In genomic region chr1:47432071-47433036, GRCh38 we compare ENCODE assay signal across 8 cellular contexts. TPM values are rescaled to one million over a fixed set of nuclear protein-coding genes. Genes with fewer than 3 reads are reported as not detected.
A peak's percentile ranks its signal among the peaks of the same experiment; 100 is the strongest.
DNase-seq lines count a peak whose midpoint lies in the region; ATAC-seq and TF ChIP-seq lines count a peak whose summit lies in the region.

No MANE protein-coding gene starts in this region.

- H3K4me3 Mint-ChIP-seq in H9 (peak overlapping the region; percentile 47 to 77), naive B cell (peak overlapping the region; percentile 28 to 93 (median 81))
- peak overlapping the region; percentile 35 for H3K4me3 Mint-ChIP-seq in activated T-cell treated with anti-CD3 and anti-CD28 coated beads, Interleukin-2, amount 50 U/mL, for 4 hours

- no peak overlapping the region for H2BK20ac ChIP-seq in H9 (ENCODE audit: low read depth, low read length, poor library complexity, severe bottlenecking)

- no peaks in the 10 kb centered on the region for H3K79me2 ChIP-seq in H9 (ENCODE audit: insufficient read depth, low read length)

- H3K27me3 Mint-ChIP-seq in H9 (ENCODE audit: low read depth): peaks cover 97% of the 10 kb centered on the region
- peaks cover 30% of the 10 kb centered on the region for H3K27me3 Mint-ChIP-seq in activated T-cell treated with anti-CD3 and anti-CD28 coated beads, Interleukin-2, amount 50 U/mL, for 4 hours (ENCODE audit: low read depth)
- peaks cover 57 to 71% (median 67%) of the 10 kb centered on the region in 3 donors for H3K27me3 Mint-ChIP-seq in naive B cell

- peaks cover 37 to 42% of the 10 kb centered on the region in 2 experiments for H3K4me1 Mint-ChIP-seq in H9
- peaks cover 34% of the 10 kb centered on the region for H3K4me1 Mint-ChIP-seq in activated T-cell treated with anti-CD3 and anti-CD28 coated beads, Interleukin-2, amount 50 U/mL, for 4 hours (ENCODE audit: low read depth)
- peaks cover 38 to 56% (median 43%) of the 10 kb centered on the region in 3 donors for H3K4me1 Mint-ChIP-seq in naive B cell

- peak; percentile 59 for DNase-seq in COLO668 (lab: John Stamatoyannopoulos, UW; ENCODE audit: unreplicated experiment)
- DNase-seq in H9: peak; percentile 87
- peak; percentile 67 for DNase-seq in NOMO-1 treated with dmso at 0.1 percent for 144 hours (lab: John Stamatoyannopoulos, UW; ENCODE audit: unreplicated experiment)
- DNase-seq in activated T-cell treated with anti-CD3 and anti-CD28 coated beads, Interleukin-2, amount 50 U/mL, for 4 hours: peak; percentile 53
- DNase-seq in fibroblast of gingiva (ENCODE audit: low read depth): peak; percentile 64
- no peak for DNase-seq in naive B cell
- DNase-seq in thoracic aorta (ENCODE audit: low spot score): peak; percentile 31
- DNase-seq in NCI-H2029 treated with DMSO at 0.1 percent for 48 hours (lab: John Stamatoyannopoulos, UW): no peak

- no peak overlapping the region for H2BK120ac ChIP-seq in H9 (ENCODE audit: low read depth, low read length, poor library complexity, severe bottlenecking)

- H4K5ac ChIP-seq in H9 (ENCODE audit: insufficient read length, low read depth, low read length): no peak overlapping the region

- no peak overlapping the region for H2BK12ac ChIP-seq in H9 (ENCODE audit: insufficient read length, low read depth, low read length)

- no peak overlapping the region for H2AK5ac ChIP-seq in H9 (ENCODE audit: insufficient read length, low read length)

- no peak overlapping the region for H4K91ac ChIP-seq in H9 (ENCODE audit: insufficient read length, low read depth, low read length)

- H3K9me3 Mint-ChIP-seq in H9: peaks cover 0 to 7% of the 10 kb centered on the region in 2 experiments; a peak in 1 of 5 replicates
- H3K9me3 Mint-ChIP-seq in activated T-cell treated with anti-CD3 and anti-CD28 coated beads, Interleukin-2, amount 50 U/mL, for 4 hours: no peaks in the 10 kb centered on the region
- peaks cover 0 to 3% (median 0%) of the 10 kb centered on the region in 7 donors for H3K9me3 Mint-ChIP-seq in naive B cell

- H2BK5ac ChIP-seq in H9 (ENCODE audit: insufficient read length, low read length): no peak overlapping the region

- no peak overlapping the region for H4K8ac ChIP-seq in H9 (replicated peaks; ENCODE audit: insufficient read length, low read depth, low read length)

- H3K27me3 ChIP-seq in H9 (ENCODE audit: insufficient read depth, low read length) (peaks cover 76% of the 10 kb centered on the region), thoracic aorta (replicated peaks; ENCODE audit: insufficient read depth) (no peaks in the 10 kb centered on the region)

- ATAC-seq in activated T-cell treated with anti-CD3 and anti-CD28 coated beads, Interleukin-2, amount 50 U/mL, for 4 hours: peak; percentile 23 to 29
- ATAC-seq in naive B cell (ENCODE audit: low read depth in 2 of 2) (no peak), thoracic aorta (ENCODE audit: insufficient number of reproducible peaks, low FRiP score, low read depth) (no peak)

- H3K9ac ChIP-seq in H9 (ENCODE audit: extremely low read depth, insufficient read length, low read length): no peak overlapping the region

- H3K9me3 ChIP-seq in H9 (ENCODE audit: control insufficient read depth, low read depth, low read length): no peaks in the 10 kb centered on the region
- no peaks in the 10 kb centered on the region for H3K9me3 ChIP-seq in thoracic aorta

- H3K27ac ChIP-seq in H9 (ENCODE audit: insufficient read length, low read depth, low read length) (no peak overlapping the region), thoracic aorta (no peak overlapping the region)

- no peak overlapping the region for H2BK15ac ChIP-seq in H9 (ENCODE audit: low read depth, low read length)

- peaks cover 4% of the 10 kb centered on the region for H3K23me2 ChIP-seq in H9 (ENCODE audit: insufficient read length, low read depth, low read length, poor library complexity, severe bottlenecking)

- TF ChIP-seq CTCF in H9 (conservative IDR thresholded peaks at IDR 0.05) (peak; percentile 91), thoracic aorta (IDR thresholded peaks at IDR 0.05) (peak; percentile 74)

- no peak overlapping the region for H3K56ac ChIP-seq in H9 (ENCODE audit: insufficient read length, low read depth, low read length)

- no peaks in the 10 kb centered on the region for H4K20me1 ChIP-seq in H9 (ENCODE audit: control insufficient read depth, insufficient read depth, insufficient read length)

- H3K4me3 ChIP-seq in thoracic aorta: peak overlapping the region; percentile 52

- H3K23ac ChIP-seq in H9 (ENCODE audit: insufficient read length, low read depth, low read length): no peak overlapping the region

- H3K79me1 ChIP-seq in H9 (ENCODE audit: insufficient read depth, low read depth, low read length, poor library complexity, severe bottlenecking): no peaks in the 10 kb centered on the region

- no peak overlapping the region for H3K18ac ChIP-seq in H9 (ENCODE audit: insufficient read length, low read depth, low read length)

- H3K4me2 ChIP-seq in H9 (ENCODE audit: insufficient read depth, insufficient read length, low read length): peak overlapping the region; percentile 52

- H3K36me3 Mint-ChIP-seq in H9 (ENCODE audit: insufficient read depth in 1 of 3, low read depth in 3 of 3) (no peaks in the 10 kb centered on the region; a peak in 2 of 7 replicates), naive B cell (no peaks in the 10 kb centered on the region)
- peaks cover 6% of the 10 kb centered on the region for H3K36me3 Mint-ChIP-seq in activated T-cell treated with anti-CD3 and anti-CD28 coated beads, Interleukin-2, amount 50 U/mL, for 4 hours (ENCODE audit: insufficient read depth)

- H3K4ac ChIP-seq in H9 (ENCODE audit: low read depth, low read length): no peak overlapping the region

- H3K14ac ChIP-seq in H9 (ENCODE audit: insufficient read depth, low read length): no peak overlapping the region

- H3K36me3 ChIP-seq in thoracic aorta: peaks cover 3% of the 10 kb centered on the region

- no peak overlapping the region for H3K27ac Mint-ChIP-seq in H9
- peak overlapping the region in 3 of 6 donors; percentile 30 to 85 (median 40) for H3K27ac Mint-ChIP-seq in naive B cell

- no CpG with 5 or more reads among the region's 32 CpGs for WGBS in H9 (ENCODE audit: extremely low coverage, insufficient read length, low lambda C conversion rate)

- H3K4me1 ChIP-seq in H9 (ENCODE audit: insufficient read depth, low read length) (no peaks in the 10 kb centered on the region), thoracic aorta (ENCODE audit: control insufficient read depth in 1 of 2, low read depth in 2 of 2) (peaks cover 32 to 56% of the 10 kb centered on the region in 2 donors)

- H2AFZ ChIP-seq in H9 (ENCODE audit: low read length): no peak overlapping the region

- no peak overlapping the region for H3T11ph ChIP-seq in H9 (ENCODE audit: low read length)

RNA-seq across cellular contexts. Expression of gene FOXD2, which starts 5.5 kb away (rescaled TPM):
- 0.07 TPM in 1 of 2 replicates, not detected in the other for total RNA-seq in H9 (2021)
- under 1 TPM in 2 of 3 donors, not detected in 1; 0.16 to 0.19 TPM for total RNA-seq in activated T-cell treated with anti-CD3 and anti-CD28 coated beads, Interleukin-2, amount 50 U/mL, for 4 hours
- under 1 TPM in 5 of 6 donors, not detected in 1; 0.05 to 0.37 (median 0.07) TPM for polyA plus RNA-seq in naive B cell (ENCODE audit: low read depth in 6 of 6)
- total RNA-seq in thoracic aorta: 1 to 10 TPM; 4.9 TPM

RNA-seq across cellular contexts. Expression of gene FOXE3, which starts 16.3 kb away (rescaled TPM):
- 0.11 and 0.15 TPM in 2 replicates for total RNA-seq in H9 (2021)
- total RNA-seq in activated T-cell treated with anti-CD3 and anti-CD28 coated beads, Interleukin-2, amount 50 U/mL, for 4 hours: not detected
- not detected for polyA plus RNA-seq in naive B cell (ENCODE audit: low read depth in 6 of 6)
- total RNA-seq in thoracic aorta: under 1 TPM in 1 of 2 donors, not detected in 1; 0.28 TPM

Comparison
In these comparisons a context has a peak if more than half of its experiments do, and no peak if none do; other contexts are left out.
1. DNase-seq: peak in COLO668 (single experiment), H9 (single experiment), NOMO-1 treated with dmso at 0.1 percent for 144 hours (single experiment), activated T-cell treated with anti-CD3 and anti-CD28 coated beads, Interleukin-2, amount 50 U/mL, for 4 hours (single experiment), fibroblast of gingiva (single experiment) and thoracic aorta (single experiment); none in naive B cell (single experiment) and NCI-H2029 treated with DMSO at 0.1 percent for 48 hours (single experiment).
2. ATAC-seq: peak in activated T-cell treated with anti-CD3 and anti-CD28 coated beads, Interleukin-2, amount 50 U/mL, for 4 hours (2 of 2); none in naive B cell (0 of 2) and thoracic aorta (single experiment).
3. Peak in every context shown above with its lines, with median percentiles within 50 percentile points of each other: H3K4me3 Mint-ChIP-seq.